Comparison of ENCODE assay signal across 11 cellular contexts in the genomic region with DNA sequence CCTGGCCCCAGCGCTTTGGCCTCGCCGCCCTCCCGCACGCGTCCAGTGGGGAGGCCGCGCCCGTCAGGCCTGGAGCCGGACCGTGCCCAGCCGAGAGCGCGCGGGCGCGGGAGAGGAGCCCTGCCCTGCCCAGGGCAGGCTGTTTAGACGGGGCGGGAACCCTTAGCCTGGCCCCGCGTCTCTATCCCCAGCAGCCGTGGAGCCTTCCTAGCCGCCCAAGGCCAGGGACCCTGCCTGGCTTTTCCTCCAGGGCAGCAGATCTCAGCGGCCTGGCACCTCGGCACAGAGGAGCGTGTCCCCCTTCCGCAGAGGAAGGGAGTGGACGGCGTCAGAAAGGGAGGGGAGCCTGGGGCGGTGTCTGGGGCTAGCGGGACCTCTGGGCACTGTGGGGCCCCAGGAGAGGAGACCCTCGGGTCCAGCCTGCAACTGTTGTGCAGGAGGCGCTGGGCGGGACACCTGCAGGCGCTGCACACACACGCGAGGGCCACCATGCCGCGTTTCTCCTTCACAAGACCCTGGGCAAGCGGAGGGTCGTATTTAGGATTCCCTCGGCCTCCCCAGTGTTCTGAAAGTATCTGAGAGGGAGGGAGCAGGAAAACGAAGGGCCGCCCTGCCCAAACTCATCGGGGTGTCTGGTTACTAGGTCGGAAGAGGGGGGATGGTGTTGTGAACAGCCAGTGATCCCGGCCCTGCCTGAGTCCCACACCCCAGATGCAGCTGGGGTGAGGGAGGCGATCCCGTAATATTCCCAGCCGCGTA. TPM values are rescaled to one million over a fixed set of nuclear protein-coding genes. Genes with fewer than 3 reads are reported as not detected.
DNase-seq lines count a peak whose midpoint lies in the region; ATAC-seq and TF ChIP-seq lines count a peak whose summit lies in the region.
"Had no signal": no experiment of that assay in that cellular context is flagged by ENCODE, and none has a peak within 500 bp of the region (broad histone marks: within the 10 kb centered on the region; RNA-seq: fewer than 3 reads in every experiment).

No MANE protein-coding gene starts in this region.

- H3K4me1 ChIP-seq in stomach, result peaks cover 43 to 59% (median 53%) of the 10 kb centered on the region in 4 donors
- H3K4me1 ChIP-seq: foreskin keratinocyte had no signal

- no peak for TF ChIP-seq CTCF in stomach (IDR thresholded peaks at IDR 0.05)

- H3K4me3 ChIP-seq in stomach, result peak overlapping the region; percentile 39 to 49 (median 45)

- CTCF ChIA-PET in HEK293T (lab: Yijun Ruan, JAX), result interaction anchor here (0.6 kb wide), 1 partner anchor 420 kb away, joined by 4 read pairs; no protein-coding TSS in a partner anchor

- intact Hi-C loops in stomach (cut with DNase I; ENCODE audit: low total_unique reads), result no loop called here

- whole genome bisulfite sequencing in stomach, 5 donors, result 7 to 9% (median 7%) methylated on average over 33 to 51 of the region's 51 CpGs

- H3K27ac Mint-ChIP-seq in T-helper 2 cell treated with Interferon-gamma antibody and Interleukin-4, amounts not matched to agents 5 μg/mL and 100 μg/mL, for 36 hours, result no peak overlapping the region
- no peak overlapping the region for H3K27ac Mint-ChIP-seq in activated T-helper 17 cell treated with anti-CD3 and anti-CD28 coated beads, Interleukin-2, amount 50 U/mL, for 72 hours
- H3K27ac Mint-ChIP-seq in immature natural killer cell, result no peak overlapping the region

- no peak for DNase-seq in T-helper 2 cell treated with Interferon-gamma antibody and Interleukin-4, amounts not matched to agents 5 μg/mL and 100 μg/mL, for 36 hours (ENCODE audit: low spot score)
- no peak for DNase-seq in T-helper 2 cell
- no peak for DNase-seq in immature natural killer cell
- DNase-seq in stomach, result no peak
- no peak for DNase-seq in HEK293T (ENCODE audit: extremely low spot score)
- DNase-seq in NAMALWA (ENCODE audit: low spot score), result no peak
- DNase-seq: activated CD4-positive, CD25-positive, alpha-beta regulatory T cell treated with anti-CD3 and anti-CD28 coated beads, Interleukin-2, amount 50 U/mL, for 72 hours had no signal

- peak overlapping the region; percentile 29 for H3K4me3 Mint-ChIP-seq in T-helper 2 cell treated with Interferon-gamma antibody and Interleukin-4, amounts not matched to agents 5 μg/mL and 100 μg/mL, for 36 hours
- peak overlapping the region; percentile 42 for H3K4me3 Mint-ChIP-seq in activated T-helper 17 cell treated with anti-CD3 and anti-CD28 coated beads, Interleukin-2, amount 50 U/mL, for 72 hours
- peak overlapping the region; percentile 18 to 76 (median 63) for H3K4me3 Mint-ChIP-seq in immature natural killer cell

- H3K36me3 ChIP-seq in stomach, result no peaks in the 10 kb centered on the region
- H3K36me3 ChIP-seq: neutrophil had no signal

- H3K27me3 Mint-ChIP-seq in T-helper 2 cell treated with Interferon-gamma antibody and Interleukin-4, amounts not matched to agents 5 μg/mL and 100 μg/mL, for 36 hours (ENCODE audit: low read depth), result peaks cover 61% of the 10 kb centered on the region
- H3K27me3 Mint-ChIP-seq in activated T-helper 17 cell treated with anti-CD3 and anti-CD28 coated beads, Interleukin-2, amount 50 U/mL, for 72 hours, result peaks cover 49% of the 10 kb centered on the region
- H3K27me3 Mint-ChIP-seq in immature natural killer cell (ENCODE audit: low read depth in 3 of 3), result peaks cover 15 to 35% (median 29%) of the 10 kb centered on the region in 3 donors

- H3K4me1 Mint-ChIP-seq in T-helper 2 cell treated with Interferon-gamma antibody and Interleukin-4, amounts not matched to agents 5 μg/mL and 100 μg/mL, for 36 hours (ENCODE audit: low read depth), result peaks cover 12% of the 10 kb centered on the region
- H3K4me1 Mint-ChIP-seq in activated T-helper 17 cell treated with anti-CD3 and anti-CD28 coated beads, Interleukin-2, amount 50 U/mL, for 72 hours, result no peaks in the 10 kb centered on the region
- peaks cover 15 to 21% of the 10 kb centered on the region in 2 donors for H3K4me1 Mint-ChIP-seq in immature natural killer cell

- no peak for ATAC-seq in activated T-helper 17 cell treated with anti-CD3 and anti-CD28 coated beads, Interleukin-2, amount 50 U/mL, for 72 hours (replicated peaks)
- ATAC-seq in HG02759 (IDR thresholded peaks at IDR 0.05; ENCODE audit: unreplicated experiment), result no peak

- peaks cover 19 to 100% (median 90%) of the 10 kb centered on the region in 3 donors for H3K27me3 ChIP-seq in stomach

- no peak for TF ChIP-seq POLR2A in stomach (IDR thresholded peaks at IDR 0.05)

- H3K36me3 Mint-ChIP-seq in T-helper 2 cell treated with Interferon-gamma antibody and Interleukin-4, amounts not matched to agents 5 μg/mL and 100 μg/mL, for 36 hours (ENCODE audit: low read depth), result no peaks in the 10 kb centered on the region
- H3K36me3 Mint-ChIP-seq in activated T-helper 17 cell treated with anti-CD3 and anti-CD28 coated beads, Interleukin-2, amount 50 U/mL, for 72 hours (ENCODE audit: low read depth), result peaks cover 10% of the 10 kb centered on the region
- H3K36me3 Mint-ChIP-seq in immature natural killer cell, result no peaks in the 10 kb centered on the region

- H3K27ac ChIP-seq in stomach, result peak overlapping the region in 1 of 5 donors; percentile 18
- H3K27ac ChIP-seq: foreskin keratinocyte, neutrophil had no signal

- no peaks in the 10 kb centered on the region for H3K9me3 Mint-ChIP-seq in T-helper 2 cell treated with Interferon-gamma antibody and Interleukin-4, amounts not matched to agents 5 μg/mL and 100 μg/mL, for 36 hours
- no peaks in the 10 kb centered on the region for H3K9me3 Mint-ChIP-seq in activated T-helper 17 cell treated with anti-CD3 and anti-CD28 coated beads, Interleukin-2, amount 50 U/mL, for 72 hours
- H3K9me3 Mint-ChIP-seq in immature natural killer cell, result peaks cover 0 to 4% (median 0%) of the 10 kb centered on the region in 6 donors

- no peak for TF ChIP-seq EP300 in stomach (IDR thresholded peaks at IDR 0.05)

- POLR2A ChIA-PET in HEK293T (lab: Yijun Ruan, JAX), result no interaction called here

- no peaks in the 10 kb centered on the region for H3K9me3 ChIP-seq in stomach
- H3K9me3 ChIP-seq: neutrophil had no signal

TF ChIP-seq in HEK293T, 16 proteins besides CTCF, POLR2A, EP300 and RAD21:
- TF ChIP-seq HDGF (IDR thresholded peaks at IDR 0.05; ENCODE audit: borderline replicate concordance), result no peak
- no peak for TF ChIP-seq NFRKB (IDR thresholded peaks at IDR 0.05)
- TF ChIP-seq ELF4 (IDR thresholded peaks at IDR 0.05), result no peak
- no peak for TF ChIP-seq ZNF384 (IDR thresholded peaks at IDR 0.05)
- TF ChIP-seq, protein P1, sequence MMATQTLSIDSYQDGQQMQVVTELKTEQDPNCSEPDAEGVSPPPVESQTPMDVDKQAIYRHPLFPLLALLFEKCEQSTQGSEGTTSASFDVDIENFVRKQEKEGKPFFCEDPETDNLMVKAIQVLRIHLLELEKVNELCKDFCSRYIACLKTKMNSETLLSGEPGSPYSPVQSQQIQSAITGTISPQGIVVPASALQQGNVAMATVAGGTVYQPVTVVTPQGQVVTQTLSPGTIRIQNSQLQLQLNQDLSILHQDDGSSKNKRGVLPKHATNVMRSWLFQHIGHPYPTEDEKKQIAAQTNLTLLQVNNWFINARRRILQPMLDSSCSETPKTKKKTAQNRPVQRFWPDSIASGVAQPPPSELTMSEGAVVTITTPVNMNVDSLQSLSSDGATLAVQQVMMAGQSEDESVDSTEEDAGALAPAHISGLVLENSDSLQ (IDR thresholded peaks at IDR 0.05), result no peak
- no peak for TF ChIP-seq FOXA1 (IDR thresholded peaks at IDR 0.05)
- TF ChIP-seq CTBP1 (IDR thresholded peaks at IDR 0.05; ENCODE audit: borderline replicate concordance), result no peak
- no peak for TF ChIP-seq BHLHE40 (IDR thresholded peaks at IDR 0.05; ENCODE audit: borderline replicate concordance)
- TF ChIP-seq SP1 (IDR thresholded peaks at IDR 0.05), result no peak
- no peak for TF ChIP-seq ARNT (IDR thresholded peaks at IDR 0.05)
- TF ChIP-seq FOXK2 (IDR thresholded peaks at IDR 0.05), result no peak
- TF ChIP-seq LEF1 (IDR thresholded peaks at IDR 0.05; ENCODE audit: borderline replicate concordance), result no peak
- TF ChIP-seq FOXM1 (IDR thresholded peaks at IDR 0.05; ENCODE audit: borderline replicate concordance), result no peak
- no peak for TF ChIP-seq TARDBP (IDR thresholded peaks at IDR 0.05)
- TF ChIP-seq SUZ12 (IDR thresholded peaks at IDR 0.05), result no peak
- TF ChIP-seq L3MBTL2 (conservative IDR thresholded peaks at IDR 0.05), result no peak

RNA-seq across cellular contexts. Expression of a gene that starts 2.3 kb away (rescaled TPM):
- total RNA-seq in activated T-helper 17 cell treated with anti-CD3 and anti-CD28 coated beads, Interleukin-2, amount 50 U/mL, for 72 hours, result 10 to 100 TPM in 1 of 2 donors, 1 to 10 TPM in 1; 1.5 to 10.2 TPM
- 1 to 10 TPM in 1 of 3 donors, under 1 TPM in 1, not detected in 1; 0.13 to 1.5 TPM for polyA plus RNA-seq in immature natural killer cell
- total RNA-seq in stomach, result 1 to 10 TPM in 4 of 5 donors, under 1 TPM in 1; 0.43 to 9.3 (median 5.8) TPM
- polyA plus RNA-seq in stomach, result under 1 TPM in 2 of 3 donors, not detected in 1; 0.31 to 0.53 TPM
- polyA plus RNA-seq: foreskin keratinocyte had no signal
